8 cellular contexts compared by ENCODE assay signal in genomic region chr1:45913183-45913924, GRCh38.
DNase-seq lines count a peak whose midpoint lies in the region; ATAC-seq, FAIRE-seq and TF ChIP-seq lines count a peak whose summit lies in the region.

No MANE protein-coding gene starts in this region.

- peaks cover 11 to 22% of the 10 kb centered on the region in 2 donors for H3K4me1 ChIP-seq in thoracic aorta (ENCODE audit: control insufficient read depth in 1 of 2, low read depth in 2 of 2)

- FAIRE-seq in GM19239 (lab: Jason Lieb, UNC): no peak

- no peak for TF ChIP-seq CTCF in thoracic aorta (IDR thresholded peaks at IDR 0.05)

- H3K9me3 ChIP-seq in thoracic aorta: no peaks in the 10 kb centered on the region

- H3K4me3 ChIP-seq in thoracic aorta: peak overlapping the region; percentile 56

- peak; percentile 3 to 10 for DNase-seq in activated CD4-positive, alpha-beta T cell treated with anti-CD3 and anti-CD28 coated beads, Interleukin-2, amount 50 U/mL, for 48 hours
- no peak for DNase-seq in activated CD4-positive, alpha-beta T cell treated with anti-CD3 and anti-CD28 coated beads for 4 hours
- DNase-seq in astrocyte of the hippocampus (ENCODE audit: low read depth, low spot score): peak; percentile 87
- DNase-seq in kidney tubule cell (ENCODE audit: low spot score): peak; percentile 73
- peak; percentile 59 for DNase-seq in thoracic aorta (ENCODE audit: low spot score)
- no peak for DNase-seq in GM19239 (ENCODE audit: insufficient read length, low spot score)

- ATAC-seq in thoracic aorta (ENCODE audit: insufficient number of reproducible peaks, low FRiP score, low read depth) (peak; percentile 95), GM18870 (IDR thresholded peaks at IDR 0.05; ENCODE audit: unreplicated experiment) (no peak), GM18873 (IDR thresholded peaks at IDR 0.05; ENCODE audit: low FRiP score, unreplicated experiment) (no peak)

- H3K27me3 ChIP-seq in thoracic aorta (replicated peaks; ENCODE audit: insufficient read depth): no peaks in the 10 kb centered on the region

- H3K36me3 ChIP-seq in thoracic aorta: no peaks in the 10 kb centered on the region

- H3K27ac ChIP-seq in thoracic aorta: peak overlapping the region; percentile 81 to 83

Comparison
In these comparisons a context has a peak if more than half of its experiments do, and no peak if none do; other contexts are left out.
1. DNase-seq: peak in activated CD4-positive, alpha-beta T cell treated with anti-CD3 and anti-CD28 coated beads, Interleukin-2, amount 50 U/mL, for 48 hours (2 of 2), astrocyte of the hippocampus (single experiment), kidney tubule cell (single experiment) and thoracic aorta (single experiment); none in activated CD4-positive, alpha-beta T cell treated with anti-CD3 and anti-CD28 coated beads for 4 hours (0 of 2) and GM19239 (single experiment).